Comparison of ENCODE assay signal across 22 cellular contexts in genomic region chr6:152176219-152176745, GRCh38.
"Had no signal": no experiment of that assay in that cellular context is flagged by ENCODE, and none has a peak within 500 bp of the region (broad histone marks: within the 10 kb centered on the region; RNA-seq: fewer than 3 reads in every experiment).

No MANE protein-coding gene starts in this region.

- H3K9me3 ChIP-seq: body of pancreas, left lung, mucosa of descending colon, neutrophil, pancreas, sigmoid colon, thyroid gland had no signal

- H3K4me3 Mint-ChIP-seq: activated CD4-positive, alpha-beta T cell treated with anti-CD3 and anti-CD28 coated beads, Interleukin-2, amount 10 ng/mL, durations not matched to agents 7 days and 5 days; activated naive CD8-positive, alpha-beta T cell treated with anti-CD3 and anti-CD28 coated beads, Interleukin-2, amount 10 ng/mL, durations not matched to agents 7 days and 5 days; memory B cell; naive B cell had no signal

- ATAC-seq: body of pancreas, foreskin keratinocyte, left lung, mucosa of descending colon, pancreas, SK-N-SH treated with all-trans-retinoic acid at 6 μM for 48 hours had no signal

- H3K4me3 ChIP-seq: body of pancreas, dorsolateral prefrontal cortex, left lung, mucosa of descending colon, pancreas, sigmoid colon, thyroid gland had no signal

- H3K9me3 Mint-ChIP-seq: activated CD4-positive, alpha-beta T cell treated with anti-CD3 and anti-CD28 coated beads, Interleukin-2, amount 10 ng/mL, durations not matched to agents 7 days and 5 days had no signal

- H3K27me3 ChIP-seq: body of pancreas, dorsolateral prefrontal cortex, foreskin keratinocyte, left lung, neutrophil, pancreas, sigmoid colon, thyroid gland had no signal

- H3K27me3 Mint-ChIP-seq: activated CD4-positive, alpha-beta T cell treated with anti-CD3 and anti-CD28 coated beads, Interleukin-2, amount 10 ng/mL, durations not matched to agents 7 days and 5 days; activated naive CD8-positive, alpha-beta T cell treated with anti-CD3 and anti-CD28 coated beads, Interleukin-2, amount 10 ng/mL, durations not matched to agents 7 days and 5 days; memory B cell; naive B cell had no signal

- H3K27ac Mint-ChIP-seq: activated CD4-positive, alpha-beta T cell treated with anti-CD3 and anti-CD28 coated beads, Interleukin-2, amount 10 ng/mL, durations not matched to agents 7 days and 5 days; activated naive CD8-positive, alpha-beta T cell treated with anti-CD3 and anti-CD28 coated beads, Interleukin-2, amount 10 ng/mL, durations not matched to agents 7 days and 5 days had no signal

- H3K4me1 ChIP-seq: body of pancreas, foreskin keratinocyte, left lung, pancreas, sigmoid colon, thyroid gland had no signal

- H3K27ac ChIP-seq: body of pancreas, foreskin keratinocyte, left lung, neutrophil, pancreas, sigmoid colon, thyroid gland had no signal

- DNase-seq: activated CD4-positive, alpha-beta T cell treated with anti-CD3 and anti-CD28 coated beads, Interleukin-2, amount 10 ng/mL, durations not matched to agents 7 days and 5 days; activated gamma-delta T cell; activated naive CD8-positive, alpha-beta T cell treated with anti-CD3 and anti-CD28 coated beads, Interleukin-2, amount 10 ng/mL, durations not matched to agents 7 days and 5 days; body of pancreas; caudate nucleus; dorsolateral prefrontal cortex; foreskin keratinocyte; glutamatergic neuron; hippocampal formation; kidney; left lung; mucosa of descending colon; naive B cell; pancreas; sigmoid colon; stimulated activated naive CD4-positive, alpha-beta T cell treated with Interleukin-2 at 50 U/mL for 16 hours; T-helper 1 cell; T1000; thyroid gland had no signal
